In the genomic region with DNA sequence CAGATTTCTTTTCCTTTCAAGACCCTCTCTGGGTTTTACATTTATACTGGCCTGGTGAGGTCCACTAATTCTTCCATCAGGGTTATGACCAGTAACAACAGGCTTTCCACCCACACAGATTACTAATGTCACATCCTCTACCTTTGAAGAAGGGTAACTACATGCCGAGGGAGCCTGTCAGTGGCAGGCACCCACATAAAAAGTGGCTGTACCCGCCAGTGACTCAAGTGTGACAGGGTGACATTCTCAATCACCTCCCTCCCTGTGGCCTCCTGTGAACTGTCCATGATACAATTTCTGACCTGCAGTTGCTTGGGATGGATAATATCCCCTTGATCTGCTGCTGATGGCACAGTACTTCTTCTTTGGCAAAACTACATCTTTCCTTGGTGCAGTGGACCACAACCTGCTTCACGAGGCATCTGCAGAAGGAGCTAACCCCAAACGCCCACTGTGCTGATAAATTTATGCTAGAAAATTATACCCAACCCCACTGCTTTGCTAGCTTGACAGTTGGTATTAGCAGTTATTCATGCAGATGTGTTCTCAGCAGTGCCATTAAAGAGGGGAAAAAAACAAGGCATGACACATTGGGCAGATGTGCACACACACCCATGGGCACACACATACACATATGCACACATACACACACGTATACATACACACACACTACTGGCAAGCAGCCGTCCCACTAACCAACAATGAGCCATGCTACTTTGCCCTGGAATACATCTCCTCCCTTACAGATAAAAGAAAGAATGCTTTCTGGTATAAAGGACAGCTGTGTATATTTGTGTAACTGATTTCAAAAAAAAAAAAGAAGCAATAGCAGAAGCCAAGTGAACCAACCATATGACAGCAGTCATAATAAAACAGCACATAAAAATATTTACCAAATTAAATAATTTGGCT, we compare ENCODE assay signal across 12 cellular contexts. TPM values are rescaled to one million over a fixed set of nuclear protein-coding genes. Genes with fewer than 3 reads are reported as not detected.
DNase-seq lines count a peak whose midpoint lies in the region; ATAC-seq, FAIRE-seq and TF ChIP-seq lines count a peak whose summit lies in the region.
"Had no signal": no experiment of that assay in that cellular context is flagged by ENCODE, and none has a peak within 500 bp of the region (broad histone marks: within the 10 kb centered on the region; RNA-seq: fewer than 3 reads in every experiment).

No MANE protein-coding gene starts in this region.

- intact Hi-C loops in GM12878 (cut with micrococcal nuclease; ENCODE audit: unreplicated experiment), result loop anchor here (5.0 kb wide), 1 partner anchor 39 kb away; no protein-coding TSS in a partner anchor

- in situ Hi-C loops in GM12878 (cut with MboI), result no loop called here
- in situ Hi-C loops in ACHN (cut with HindIII; ENCODE audit: low pct_ligation_motif_present, low pct_unique_long_range_greater_than_20kb, low sequenced_read_pairs), result no loop called here

- 34% methylated on average over 6 of the region's 6 CpGs for WGBS in GM12878 (ENCODE audit: insufficient coverage, insufficient replicate concordance, low lambda C conversion rate, missing lambda C conversion rate)

- H3K79me2 ChIP-seq in GM12878 (ENCODE audit: control insufficient read depth, insufficient read depth, low read length), result peaks cover 69% of the 10 kb centered on the region

- H3K27ac ChIP-seq in GM12878 (ENCODE audit: control insufficient read depth, insufficient read depth), result peak overlapping the region; percentile 41; the same call in 1 of the 2 replicates
- H3K27ac ChIP-seq: foreskin keratinocyte had no signal

- TF ChIP-seq CTCF in LNCaP clone FGC (IDR thresholded peaks at IDR 0.05; ENCODE audit: control insufficient read depth, extremely low read depth, insufficient read depth) (no peak), GM12878 (IDR thresholded peaks at IDR 0.05 in 2 of 3, conservative IDR thresholded peaks at IDR 0.05 in 1 of 3; ENCODE audit: control insufficient read depth in 2 of 3, extremely low read depth in 1 of 3, insufficient read depth in 1 of 3, low read depth in 3 of 3, low read length in 3 of 3) (no peak)

- FAIRE-seq in GM12878 (lab: Jason Lieb, UNC), result no peak
- FAIRE-seq: urothelium cell line had no signal

- H3K4me2 ChIP-seq in GM12878 (ENCODE audit: control insufficient read depth, insufficient read depth), result peak overlapping the region; percentile 12

- no TSS peak for BruUV-seq in GM12878 (replicated peaks; lab: Mats Ljungman, UMichigan)

- DNase-seq in activated CD4-positive, CD25-positive, alpha-beta regulatory T cell treated with anti-CD3 and anti-CD28 coated beads, Interleukin-2, amount 50 U/mL, for 72 hours, result no peak
- DNase-seq in LNCaP clone FGC (ENCODE audit: low read depth), result peak; percentile 19
- DNase-seq in GM12878 (ENCODE audit: low read depth, low spot score), result no peak
- peak; percentile 70 for DNase-seq in stimulated activated CD4-positive, alpha-beta T cell treated with anti-CD3 and anti-CD28 coated beads, Interleukin-15, amount 100 ng/mL, for 24 hours
- no peak for DNase-seq in ACHN
- DNase-seq in SIG-M5 (lab: John Stamatoyannopoulos, UW), result no peak
- DNase-seq: amniotic stem cell, foreskin keratinocyte, NCI-H1930 had no signal

- H3K27me3 ChIP-seq in GM12878 (replicated peaks in 1 of 2; ENCODE audit: control insufficient read depth in 2 of 2, insufficient read depth in 2 of 2, low read length in 1 of 2), result no peaks in the 10 kb centered on the region
- H3K27me3 ChIP-seq: foreskin keratinocyte had no signal

- H4K20me1 ChIP-seq in GM12878 (ENCODE audit: control insufficient read depth, insufficient read depth), result no peaks in the 10 kb centered on the region

- peaks cover 12 to 14% of the 10 kb centered on the region in 2 experiments; a peak in 3 of 4 replicates for H3K36me3 ChIP-seq in GM12878 (ENCODE audit: control insufficient read depth in 2 of 2, insufficient read depth in 2 of 2, low read length in 1 of 2)

- no peak for TF ChIP-seq RAD21 in GM12878 (IDR thresholded peaks at IDR 0.05; ENCODE audit: insufficient read depth, low read depth, low read length)

- peak; percentile 80 to 83 for ATAC-seq in activated CD4-positive, CD25-positive, alpha-beta regulatory T cell treated with anti-CD3 and anti-CD28 coated beads, Interleukin-2, amount 50 U/mL, for 24 hours
- ATAC-seq in GM12878 (peak; percentile 73), GM18907 (IDR thresholded peaks at IDR 0.05; ENCODE audit: unreplicated experiment) (no peak)

- H3K4me1 ChIP-seq in GM12878 (ENCODE audit: control insufficient read depth, insufficient read depth, low read length), result peaks cover 46% of the 10 kb centered on the region

- H3K4me3 ChIP-seq in LNCaP clone FGC (ENCODE audit: low read depth, low read length), result peak overlapping the region; percentile 16; the same call in 1 of the 2 replicates
- no peak overlapping the region for H3K4me3 ChIP-seq in GM12878

- no peak overlapping the region for H3K9ac ChIP-seq in GM12878 (ENCODE audit: control insufficient read depth, insufficient read depth, low read length)

- H3K9me3 ChIP-seq in GM12878 (replicated peaks; ENCODE audit: control insufficient read depth, insufficient read depth, low read length), result peaks cover 2% of the 10 kb centered on the region; the same call in 1 of the 3 replicates

- no peak for TF ChIP-seq POLR2A in GM12878 (IDR thresholded peaks at IDR 0.05; ENCODE audit: low read depth, low read length)

- SMC1A ChIA-PET in GM12878 (lab: Charles Lee; ENCODE audit: uncharacterized antibody, unreplicated experiment), result interaction anchor here (0.8 to 6.8 kb wide), 15 partner anchors 12 to 95 kb away, joined by 3 to 55 read pairs (median 4); partner anchors contain the start of gene GFOD1

- CTCF ChIA-PET in GM12878 (lab: Yijun Ruan, JAX), result interaction anchor here (0.7 to 1.9 kb wide), 11 partner anchors 9 to 237 kb away, joined by 3 to 8 read pairs (median 4); no protein-coding TSS in a partner anchor

- no peak for TF ChIP-seq EP300 in GM12878 (IDR thresholded peaks at IDR 0.05; ENCODE audit: borderline replicate concordance in 1 of 2, control insufficient read depth in 1 of 2, low read depth in 2 of 2, low read length in 2 of 2)

- no peak overlapping the region for H2AFZ ChIP-seq in GM12878 (ENCODE audit: control insufficient read depth, low read depth, low read length)

- POLR2A ChIA-PET in GM12878 (lab: Charles Lee), result interaction anchor here (1.0 to 2.5 kb wide), 5 partner anchors 11 to 34 kb away, joined by 5 to 21 read pairs (median 8); no protein-coding TSS in a partner anchor

- RAD21 ChIA-PET in GM12878 (lab: Charles Lee; ENCODE audit: unreplicated experiment), result interaction anchor here (1.0 to 1.9 kb wide), 11 partner anchors 9 to 109 kb away, joined by 3 to 10 read pairs (median 4); partner anchors contain the start of gene SIRT5

TF ChIP-seq in GM12878, 131 proteins besides CTCF, POLR2A, EP300 and RAD21 (continues in another document):
- TF ChIP-seq TBL1XR1 (IDR thresholded peaks at IDR 0.05; ENCODE audit: low read depth, low read length) (no peak), PKNOX1 (IDR thresholded peaks at IDR 0.05) (peak; percentile 45; the same call in 1 of the 2 replicates), FOXM1 (IDR thresholded peaks at IDR 0.05; ENCODE audit: low read depth, low read length) (no peak), BCL11A (IDR thresholded peaks at IDR 0.05; ENCODE audit: low read depth, low read length) (0 out of 2 replicates have a peak, but pooled peaks have one; percentile 19), ASH2L (IDR thresholded peaks at IDR 0.05; ENCODE audit: borderline replicate concordance, low read depth) (no peak), BHLHE40 (IDR thresholded peaks at IDR 0.05; ENCODE audit: borderline replicate concordance in 1 of 2, low read depth in 2 of 2, low read length in 1 of 2) (peak in 1 of 2 experiments; percentile 46; a peak in 2 of 4 replicates), NBN (IDR thresholded peaks at IDR 0.05) (no peak), TCF7 (IDR thresholded peaks at IDR 0.05; ENCODE audit: borderline replicate concordance) (0 out of 2 replicates have a peak, but pooled peaks have one; percentile 63)

RNA-seq across cellular contexts. Expression of gene GFOD1, which starts 20.8 kb away (rescaled TPM):
- total RNA-seq in GM12878 (2013; cell fraction: nucleolus; rRNA removed), result 121 and 123 TPM in 2 replicates
- total RNA-seq in GM12878 (2014; rRNA removed) (16.3 and 16.8 TPM in 2 replicates), GM12878 (2014; rRNA removed; fragmentation: Illumina TruSeq; extraction: Trizol) (14.6 and 15.1 TPM in 2 replicates), GM12878 (2021) (18.0 and 20.6 TPM in 2 replicates)
- polyA plus RNA-seq in GM12878 (2011; ENCODE audit: low read depth), result 5.7 TPM
- polyA plus RNA-seq in GM12878 (2011; rRNA removed) (40.1 and 41.4 TPM in 2 replicates), GM12878 (2014; fragmentation: Illumina TruSeq; extraction: Trizol) (9.8 and 10.2 TPM in 2 replicates), GM12878 (2014; fragmentation: Nextera tagmentation; extraction: Ambion mirVana) (1 to 10 TPM; 6.5 to 7.9 TPM), GM12878 (2014; rRNA removed) (14.8 and 16.1 TPM in 2 replicates), GM12878 (2016; fragmentation: Nextera tagmentation; extraction: Ambion mirVana) (10 to 100 TPM; 16.9 to 22.8 TPM)
- 32.8 and 36.8 TPM in 2 replicates for polyA plus RNA-seq in GM12878 (2011; cell fraction: cytosol; rRNA removed)
- 40.6 and 41.7 TPM in 2 replicates for polyA plus RNA-seq in GM12878 (2011; cell fraction: nucleus; rRNA removed)
- polyA plus RNA-seq in GM12878 (2012), result 8.8 and 11.5 TPM in 2 replicates
- 70.4 and 77.3 TPM in 2 replicates for polyA minus RNA-seq in GM12878 (2011; rRNA and poly(A)+ RNA removed)
- polyA minus RNA-seq in GM12878 (2011; cell fraction: cytosol; rRNA and poly(A)+ RNA removed), result 22.9 and 27.3 TPM in 2 replicates
- 48.8 and 86.5 TPM in 2 replicates for polyA minus RNA-seq in GM12878 (2011; cell fraction: nucleus; rRNA and poly(A)+ RNA removed)

Comparison
In these comparisons a context has a peak if more than half of its experiments do, and no peak if none do; other contexts are left out.
1. DNase-seq: peak in LNCaP clone FGC (single experiment) and stimulated activated CD4-positive, alpha-beta T cell treated with anti-CD3 and anti-CD28 coated beads, Interleukin-15, amount 100 ng/mL, for 24 hours (single experiment); none in activated CD4-positive, CD25-positive, alpha-beta regulatory T cell treated with anti-CD3 and anti-CD28 coated beads, Interleukin-2, amount 50 U/mL, for 72 hours (single experiment), GM12878 (single experiment), ACHN (single experiment) and SIG-M5 (single experiment).